Comparison of ENCODE assay signal across 25 cellular contexts in genomic region chr17:2704890-2705248, GRCh38. TPM values are rescaled to one million over a fixed set of nuclear protein-coding genes. Genes with fewer than 3 reads are reported as not detected.
DNase-seq lines count a peak whose midpoint lies in the region; ATAC-seq and TF ChIP-seq lines count a peak whose summit lies in the region.
"Had no signal": no experiment of that assay in that cellular context is flagged by ENCODE, and none has a peak within 500 bp of the region (broad histone marks: within the 10 kb centered on the region; RNA-seq: fewer than 3 reads in every experiment).

No MANE protein-coding gene starts in this region.

- H3K27ac ChIP-seq in BLaER1 (no peak overlapping the region), GM23338 (ENCODE audit: low read depth) (no peak overlapping the region), osteoblast (ENCODE audit: low read depth, low read length) (peak overlapping the region; percentile 23), breast epithelium (no peak overlapping the region)
- H3K27ac ChIP-seq: thoracic aorta, WERI-Rb-1 had no signal

- peak overlapping the region; percentile 30; the same call in 1 of the 2 replicates for H3K4me2 ChIP-seq in BLaER1
- H3K4me2 ChIP-seq in GM23338 = no peak overlapping the region
- H3K4me2 ChIP-seq in osteoblast (ENCODE audit: insufficient read depth, low read length) = no peak overlapping the region
- H3K4me2 ChIP-seq: SK-N-SH, smooth muscle cell had no signal

- H3K27me3 ChIP-seq in BLaER1 (no peaks in the 10 kb centered on the region), GM23338 (ENCODE audit: insufficient read depth) (no peaks in the 10 kb centered on the region), osteoblast (ENCODE audit: insufficient read depth, low read length) (no peaks in the 10 kb centered on the region), breast epithelium (no peaks in the 10 kb centered on the region)

- peaks cover 11% of the 10 kb centered on the region for H3K27me3 Mint-ChIP-seq in GM23338 (ENCODE audit: insufficient read depth, low read depth, poor library complexity)
- no peaks in the 10 kb centered on the region for H3K27me3 Mint-ChIP-seq in dendritic cell treated with granulocyte-macrophage colony-stimulating factor and Interleukin-4, amounts not matched to agents 40 ng/mL and 50 ng/mL, for 4 days
- no peaks in the 10 kb centered on the region for H3K27me3 Mint-ChIP-seq in activated CD4-positive, alpha-beta memory T cell treated with anti-CD3 and anti-CD28 coated beads, Interleukin-2, amount 10 ng/mL, durations not matched to agents 7 days and 5 days
- H3K27me3 Mint-ChIP-seq: IgD-negative memory B cell had no signal

- DNase-seq in GM23338 (ENCODE audit: low spot score) = no peak
- peak; percentile 85 for DNase-seq in osteoblast (ENCODE audit: insufficient read length, low spot score, missing footprints)
- DNase-seq in breast epithelium (ENCODE audit: low spot score in 2 of 2) = no peak
- DNase-seq in DMS153 treated with DMSO at 0.1 percent for 48 hours (lab: John Stamatoyannopoulos, UW; ENCODE audit: unreplicated experiment) = no peak
- no peak for DNase-seq in activated CD4-positive, alpha-beta memory T cell treated with anti-CD3 and anti-CD28 coated beads, Interleukin-2, amount 10 ng/mL, durations not matched to agents 7 days and 5 days
- DNase-seq: ACHN; activated CD4-positive, alpha-beta T cell treated with anti-CD3 and anti-CD28 coated beads, Interleukin-2, amount 50 U/mL, for 4 hours; activated gamma-delta T cell; amygdala; NCI-H1105; NCI-H1930; NCI-H774; retina; stimulated activated naive CD4-positive, alpha-beta T cell; WERI-Rb-1 had no signal

- CTCF ChIA-PET in activated CD4-positive, alpha-beta memory T cell treated with anti-CD3 and anti-CD28 coated beads, Interleukin-2, amount 10 ng/mL, durations not matched to agents 7 days and 5 days (lab: Charles Lee) = no interaction called here

- peaks cover 52% of the 10 kb centered on the region for H3K4me1 ChIP-seq in BLaER1
- H3K4me1 ChIP-seq in GM23338 (ENCODE audit: insufficient read depth) = peaks cover 17% of the 10 kb centered on the region
- H3K4me1 ChIP-seq in osteoblast (ENCODE audit: insufficient read depth, low read length) = peaks cover 30% of the 10 kb centered on the region
- peaks cover 14 to 25% of the 10 kb centered on the region in 2 donors for H3K4me1 ChIP-seq in breast epithelium

- no peaks in the 10 kb centered on the region for H3K9me3 Mint-ChIP-seq in GM23338
- H3K9me3 Mint-ChIP-seq in dendritic cell treated with granulocyte-macrophage colony-stimulating factor and Interleukin-4, amounts not matched to agents 40 ng/mL and 50 ng/mL, for 4 days = no peaks in the 10 kb centered on the region
- no peaks in the 10 kb centered on the region for H3K9me3 Mint-ChIP-seq in activated CD4-positive, alpha-beta memory T cell treated with anti-CD3 and anti-CD28 coated beads, Interleukin-2, amount 10 ng/mL, durations not matched to agents 7 days and 5 days
- H3K9me3 Mint-ChIP-seq: IgD-negative memory B cell had no signal

- POLR2A ChIA-PET in activated CD4-positive, alpha-beta memory T cell treated with anti-CD3 and anti-CD28 coated beads, Interleukin-2, amount 10 ng/mL, durations not matched to agents 7 days and 5 days (lab: Charles Lee) = no interaction called here

- no peaks in the 10 kb centered on the region for H3K9me3 ChIP-seq in BLaER1
- no peaks in the 10 kb centered on the region for H3K9me3 ChIP-seq in osteoblast (ENCODE audit: low read depth, low read length)
- no peaks in the 10 kb centered on the region for H3K9me3 ChIP-seq in breast epithelium
- H3K9me3 ChIP-seq: SK-N-SH, thoracic aorta had no signal

- peaks cover 27% of the 10 kb centered on the region for H3K36me3 Mint-ChIP-seq in GM23338 (ENCODE audit: low read depth)
- peaks cover 65% of the 10 kb centered on the region for H3K36me3 Mint-ChIP-seq in dendritic cell treated with granulocyte-macrophage colony-stimulating factor and Interleukin-4, amounts not matched to agents 40 ng/mL and 50 ng/mL, for 4 days (ENCODE audit: low read depth)
- peaks cover 12% of the 10 kb centered on the region for H3K36me3 Mint-ChIP-seq in activated CD4-positive, alpha-beta memory T cell treated with anti-CD3 and anti-CD28 coated beads, Interleukin-2, amount 10 ng/mL, durations not matched to agents 7 days and 5 days (ENCODE audit: low read depth)

- H3K9me2 ChIP-seq in GM23338 (ENCODE audit: insufficient read depth) = no peaks in the 10 kb centered on the region
- H3K9me2 ChIP-seq: SK-N-SH had no signal

- H3K79me2 ChIP-seq in GM23338 (replicated peaks; ENCODE audit: insufficient read depth) (peaks cover 47% of the 10 kb centered on the region), osteoblast (ENCODE audit: insufficient read depth, low read length) (peaks cover 62% of the 10 kb centered on the region)

- H4K20me1 ChIP-seq in BLaER1 = peaks cover 99% of the 10 kb centered on the region
- H4K20me1 ChIP-seq in GM23338 (replicated peaks; ENCODE audit: insufficient read depth) = peaks cover 5% of the 10 kb centered on the region
- H4K20me1 ChIP-seq in osteoblast (ENCODE audit: insufficient read depth, low read length) = peaks cover 50% of the 10 kb centered on the region

- no peak overlapping the region for H3K9ac ChIP-seq in BLaER1
- H3K9ac ChIP-seq: SK-N-SH had no signal

- H3K4me3 ChIP-seq in BLaER1 = no peak overlapping the region
- H3K4me3 ChIP-seq in GM23338 = no peak overlapping the region
- no peak overlapping the region for H3K4me3 ChIP-seq in osteoblast (ENCODE audit: insufficient read depth, low read length)
- no peak overlapping the region for H3K4me3 ChIP-seq in breast epithelium
- H3K4me3 ChIP-seq: smooth muscle cell, thoracic aorta had no signal

- TF ChIP-seq POLR2A in breast epithelium (IDR thresholded peaks at IDR 0.05) = no peak

- H3K4me1 Mint-ChIP-seq in GM23338 = peaks cover 33% of the 10 kb centered on the region
- H3K4me1 Mint-ChIP-seq in dendritic cell treated with granulocyte-macrophage colony-stimulating factor and Interleukin-4, amounts not matched to agents 40 ng/mL and 50 ng/mL, for 4 days (ENCODE audit: low read depth) = peaks cover 37% of the 10 kb centered on the region
- peaks cover 18% of the 10 kb centered on the region for H3K4me1 Mint-ChIP-seq in activated CD4-positive, alpha-beta memory T cell treated with anti-CD3 and anti-CD28 coated beads, Interleukin-2, amount 10 ng/mL, durations not matched to agents 7 days and 5 days

- no peak for TF ChIP-seq CTCF in GM23338 (conservative IDR thresholded peaks at IDR 0.05; ENCODE audit: low read depth in 2 of 2)
- TF ChIP-seq CTCF in osteoblast (IDR thresholded peaks at IDR 0.05; ENCODE audit: extremely low read depth, low read depth, low read length) = no peak
- TF ChIP-seq CTCF in breast epithelium (IDR thresholded peaks at IDR 0.05) = no peak

- intact Hi-C loops in dendritic cell treated with granulocyte-macrophage colony-stimulating factor and Interleukin-4, amounts not matched to agents 40 ng/mL and 50 ng/mL, for 4 days (cut with micrococcal nuclease) = no loop called here
- intact Hi-C loops in breast epithelium (cut with DNase I; ENCODE audit: low total_unique reads) = no loop called here

- no peak overlapping the region for H2AFZ ChIP-seq in GM23338
- H2AFZ ChIP-seq in osteoblast (ENCODE audit: low read length) = no peak overlapping the region

- H3K27ac Mint-ChIP-seq in GM23338 = peak overlapping the region; percentile 8; the same call in 1 of the 2 replicates
- peak overlapping the region; percentile 42 for H3K27ac Mint-ChIP-seq in dendritic cell treated with granulocyte-macrophage colony-stimulating factor and Interleukin-4, amounts not matched to agents 40 ng/mL and 50 ng/mL, for 4 days
- H3K27ac Mint-ChIP-seq in activated CD4-positive, alpha-beta memory T cell treated with anti-CD3 and anti-CD28 coated beads, Interleukin-2, amount 10 ng/mL, durations not matched to agents 7 days and 5 days = no peak overlapping the region

- peaks cover 80% of the 10 kb centered on the region for H3K36me3 ChIP-seq in BLaER1
- no peaks in the 10 kb centered on the region for H3K36me3 ChIP-seq in GM23338 (ENCODE audit: insufficient read depth)
- peaks cover 16% of the 10 kb centered on the region for H3K36me3 ChIP-seq in osteoblast (ENCODE audit: insufficient read depth, low read length)
- H3K36me3 ChIP-seq in breast epithelium = peaks cover 11% of the 10 kb centered on the region

- ATAC-seq in GM23338 (peak; percentile 9), GM18511 (IDR thresholded peaks at IDR 0.05; ENCODE audit: unreplicated experiment) (no peak)

- no peaks in the 10 kb centered on the region for H3F3A ChIP-seq in GM23338 (replicated peaks; ENCODE audit: low read depth)

- H3K4me3 Mint-ChIP-seq in GM23338 = no peak overlapping the region; the same call in 2 of the 3 replicates
- no peak overlapping the region for H3K4me3 Mint-ChIP-seq in dendritic cell treated with granulocyte-macrophage colony-stimulating factor and Interleukin-4, amounts not matched to agents 40 ng/mL and 50 ng/mL, for 4 days
- H3K4me3 Mint-ChIP-seq in activated CD4-positive, alpha-beta memory T cell treated with anti-CD3 and anti-CD28 coated beads, Interleukin-2, amount 10 ng/mL, durations not matched to agents 7 days and 5 days = no peak overlapping the region

RNA-seq across cellular contexts. Expression of gene CLUH, which starts 6.7 kb away (rescaled TPM):
- total RNA-seq in GM23338 (2014; rRNA removed; shearing (Covaris generic)) = 86.1 and 90.0 TPM in 2 replicates
- polyA plus RNA-seq in GM23338 (2016; fragmentation: Nextera tagmentation; extraction: Ambion mirVana) = 23.5 and 24.2 TPM in 2 replicates
- total RNA-seq in osteoblast (36.2 and 41.6 TPM in 2 replicates), breast epithelium (10 to 100 TPM; 37.6 to 77.7 (median 50.6) TPM)
- total RNA-seq in activated CD4-positive, alpha-beta memory T cell treated with anti-CD3 and anti-CD28 coated beads, Interleukin-2, amount 10 ng/mL, durations not matched to agents 7 days and 5 days = 10 to 100 TPM; 36.4 to 37.9 TPM

RNA-seq across cellular contexts. Expression of gene CCDC92B, which starts 44.6 kb away (rescaled TPM):
- total RNA-seq in GM23338 (2014; rRNA removed; shearing (Covaris generic)) = 8.4 and 9.1 TPM in 2 replicates
- 4.8 and 5.7 TPM in 2 replicates for polyA plus RNA-seq in GM23338 (2016; fragmentation: Nextera tagmentation; extraction: Ambion mirVana)
- total RNA-seq in osteoblast (not detected in 2 replicates), breast epithelium (under 1 TPM in 1 of 3 donors, not detected in 2; 0.33 TPM)
- under 1 TPM in 1 of 2 experiments, not detected in 1; 0.10 TPM for total RNA-seq in activated CD4-positive, alpha-beta memory T cell treated with anti-CD3 and anti-CD28 coated beads, Interleukin-2, amount 10 ng/mL, durations not matched to agents 7 days and 5 days
- total RNA-seq: dermis microvascular lymphatic vessel endothelial cell, myocyte, omental fat pad, smooth muscle cell had no signal
- polyA plus RNA-seq: IgD-negative memory B cell, smooth muscle cell had no signal
